In the genomic region with DNA sequence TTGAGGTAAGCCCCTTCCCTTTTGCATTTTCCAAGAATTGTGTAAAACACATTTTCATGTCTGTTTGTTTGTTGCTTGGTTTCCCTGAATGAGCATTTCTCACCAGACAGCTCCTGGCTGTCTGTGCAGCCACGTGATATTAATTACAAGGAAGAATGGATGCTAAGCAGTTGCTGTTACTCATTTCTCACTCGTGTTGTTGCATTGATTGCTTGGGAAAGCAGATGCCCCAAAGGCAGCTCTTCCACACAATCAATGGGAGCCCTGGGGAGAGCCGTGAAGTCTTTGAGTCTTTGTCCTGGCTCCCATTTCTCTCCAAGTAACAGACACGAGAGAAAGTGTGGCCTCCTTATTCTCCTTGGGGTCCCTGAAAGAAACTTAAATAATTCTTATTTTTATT, we compare ENCODE assay signal across 23 cellular contexts.
DNase-seq lines count a peak whose midpoint lies in the region; TF ChIP-seq lines count a peak whose summit lies in the region.
"Had no signal": no experiment of that assay in that cellular context is flagged by ENCODE, and none has a peak within 500 bp of the region (broad histone marks: within the 10 kb centered on the region; RNA-seq: fewer than 3 reads in every experiment).

No MANE protein-coding gene starts in this region.

- DNase-seq in NCI-H748 (lab: John Stamatoyannopoulos, UW; ENCODE audit: unreplicated experiment) (peak; percentile 62), NCI-H748 treated with DMSO at 0.1 percent for 48 hours (lab: John Stamatoyannopoulos, UW) (no peak), NCI-H2171 treated with DMSO at 0.1 percent for 48 hours (lab: John Stamatoyannopoulos, UW) (peak; percentile 66), foreskin melanocyte (peak; percentile 61), NCI-H2029 (lab: John Stamatoyannopoulos, UW) (no peak), osteoblast (ENCODE audit: insufficient read length, low spot score, missing footprints) (no peak), superior temporal gyrus (ENCODE audit: extremely low spot score) (no peak), posterior vena cava (ENCODE audit: low spot score) (no peak)
- DNase-seq: activated CD4-positive, alpha-beta T cell treated with anti-CD3 and anti-CD28 coated beads, Interleukin-2, amount 10 ng/mL, durations not matched to agents 24 days and 14 days; activated naive CD4-positive, alpha-beta T cell treated with anti-CD3 and anti-CD28 coated beads, Interleukin-2, amount 10 ng/mL, durations not matched to agents 7 days and 5 days; amniotic stem cell; BE2C; effector memory CD4-positive, alpha-beta T cell; gastrocnemius medialis; left ventricle myocardium superior; NCI-H1694 treated with DMSO at 0.1 percent for 48 hours; NCI-H510A treated with DMSO at 0.1 percent for 48 hours; posterior cingulate gyrus; T-helper 2 cell; transverse colon had no signal

- no peak overlapping the region for H3K4me2 ChIP-seq in osteoblast (ENCODE audit: insufficient read depth, low read length)
- H3K4me2 ChIP-seq: A549 had no signal

- H3K79me2 ChIP-seq in osteoblast (ENCODE audit: insufficient read depth, low read length), result no peaks in the 10 kb centered on the region

- no peaks in the 10 kb centered on the region for H3K36me3 ChIP-seq in osteoblast (ENCODE audit: insufficient read depth, low read length)
- H3K36me3 ChIP-seq: BE2C, esophagus muscularis mucosa, gastrocnemius medialis, SJSA1, transverse colon had no signal

- H3K4me3 ChIP-seq in osteoblast (ENCODE audit: insufficient read depth, low read length), result no peak overlapping the region
- H3K4me3 ChIP-seq: A549, esophagus muscularis mucosa, gastrocnemius medialis, SJSA1, transverse colon had no signal

- no peak for TF ChIP-seq CTCF in osteoblast (IDR thresholded peaks at IDR 0.05; ENCODE audit: extremely low read depth, low read depth, low read length)

- no peaks in the 10 kb centered on the region for H3K27me3 ChIP-seq in osteoblast (ENCODE audit: insufficient read depth, low read length)
- H3K27me3 ChIP-seq: BE2C, esophagus muscularis mucosa, gastrocnemius medialis, SJSA1, transverse colon had no signal

- no peak overlapping the region for H2AFZ ChIP-seq in osteoblast (ENCODE audit: low read length)

- H4K20me1 ChIP-seq in osteoblast (ENCODE audit: insufficient read depth, low read length), result no peaks in the 10 kb centered on the region

- no peak overlapping the region for H3K27ac ChIP-seq in osteoblast (ENCODE audit: low read depth, low read length)
- H3K27ac ChIP-seq: A549, esophagus muscularis mucosa, gastrocnemius medialis, SJSA1, transverse colon had no signal

- H3K4me1 ChIP-seq in osteoblast (ENCODE audit: insufficient read depth, low read length), result peaks cover 9% of the 10 kb centered on the region
- H3K4me1 ChIP-seq: A549, gastrocnemius medialis, SJSA1, transverse colon had no signal

- intact Hi-C loops in posterior vena cava (cut with DNase I), result no loop called here

- H3K9me3 ChIP-seq in osteoblast (ENCODE audit: low read depth, low read length), result no peaks in the 10 kb centered on the region
- H3K9me3 ChIP-seq: BE2C, esophagus muscularis mucosa, gastrocnemius medialis, transverse colon had no signal

Comparison
In these comparisons a context has a peak if more than half of its experiments do, and no peak if none do; other contexts are left out.
1. DNase-seq: peak in NCI-H748 (single experiment), NCI-H2171 treated with DMSO at 0.1 percent for 48 hours (single experiment) and foreskin melanocyte (single experiment); none in NCI-H748 treated with DMSO at 0.1 percent for 48 hours (single experiment), NCI-H2029 (single experiment), osteoblast (single experiment), superior temporal gyrus (single experiment) and posterior vena cava (single experiment).